Comparison of ENCODE assay signal across 23 cellular contexts in genomic region chr13:98187155-98187726, GRCh38. TPM values are rescaled to one million over a fixed set of nuclear protein-coding genes. Genes with fewer than 3 reads are reported as not detected.
DNase-seq lines count a peak whose midpoint lies in the region; ATAC-seq and TF ChIP-seq lines count a peak whose summit lies in the region.
"Had no signal": no experiment of that assay in that cellular context is flagged by ENCODE, and none has a peak within 500 bp of the region (broad histone marks: within the 10 kb centered on the region; RNA-seq: fewer than 3 reads in every experiment).

No MANE protein-coding gene starts in this region.

- H3K36me3 ChIP-seq in ectodermal cell (ENCODE audit: control insufficient read depth, insufficient read depth, low read length) (no peaks in the 10 kb centered on the region), sigmoid colon (no peaks in the 10 kb centered on the region), H7 (replicated peaks; ENCODE audit: control insufficient read depth, insufficient read depth, low read length) (no peaks in the 10 kb centered on the region)

- DNase-seq in NCI-H345 (lab: John Stamatoyannopoulos, UW) (peak; percentile 11), NCI-H345 treated with DMSO at 0.1 percent for 48 hours (lab: John Stamatoyannopoulos, UW; ENCODE audit: unreplicated experiment) (no peak), NCI-H510A treated with DMSO at 0.1 percent for 48 hours (lab: John Stamatoyannopoulos, UW) (peak; percentile 43), sigmoid colon (no peak), NAMALWA (ENCODE audit: low spot score) (no peak), H7 (no peak)
- DNase-seq: CD4-positive, alpha-beta T cell; central memory CD4-positive, alpha-beta T cell; DND-41; foreskin fibroblast; Karpas-422; left colon; NCI-H1694; NK-92 treated with Interleukin-12 subunit alpha and Interleukin-12 subunit beta, amount 100 ng/mL, for 24 hours; stimulated activated naive CD8-positive, alpha-beta T cell treated with anti-CD3 and anti-CD28 coated beads, Interleukin-15, Interleukin-2, amounts not matched to agents 100 U/mL and 50 U/mL, for 24 hours; T-helper 1 cell had no signal

- no peak overlapping the region for H3K4me3 ChIP-seq in ectodermal cell (ENCODE audit: insufficient read depth, low read depth, low read length)
- H3K4me3 ChIP-seq in sigmoid colon, result no peak overlapping the region
- no peak overlapping the region for H3K4me3 ChIP-seq in H7 (ENCODE audit: insufficient read depth, low read depth, low read length)
- H3K4me3 ChIP-seq: A549 had no signal

- WGBS in ectodermal cell, 2 experiments, result 90 to 97% methylated on average over 3 of the region's 3 CpGs
- WGBS in sigmoid colon, 2 donors, result 67 to 81% methylated on average over 3 of the region's 3 CpGs

- no peak for TF ChIP-seq CTCF in sigmoid colon (IDR thresholded peaks at IDR 0.05)

- no peaks in the 10 kb centered on the region for H3K9me3 ChIP-seq in ectodermal cell (ENCODE audit: control insufficient read depth, low read length)
- H3K9me3 ChIP-seq in sigmoid colon, result no peaks in the 10 kb centered on the region
- H3K9me3 ChIP-seq: A549 had no signal

- TF ChIP-seq EP300 in sigmoid colon (IDR thresholded peaks at IDR 0.05), result no peak

- H3K27ac ChIP-seq in ectodermal cell (ENCODE audit: insufficient read depth, low read depth, low read length, poor library complexity, severe bottlenecking) (peak overlapping the region; percentile 29), sigmoid colon (peak overlapping the region in 3 of 4 donors; percentile 44 to 74 (median 69))
- H3K27ac ChIP-seq: A549, RWPE1 had no signal

- H3K27me3 ChIP-seq in ectodermal cell (ENCODE audit: control insufficient read depth, insufficient read depth, low read length, poor library complexity, severe bottlenecking), result no peaks in the 10 kb centered on the region
- H3K27me3 ChIP-seq in sigmoid colon, result no peaks in the 10 kb centered on the region
- no peaks in the 10 kb centered on the region for H3K27me3 ChIP-seq in H7 (ENCODE audit: control insufficient read depth, insufficient read depth, low read length)

- no peaks in the 10 kb centered on the region for H3K4me1 ChIP-seq in ectodermal cell (ENCODE audit: control insufficient read depth, insufficient read depth, low read length)
- peaks cover 0 to 63% (median 38%) of the 10 kb centered on the region in 4 donors for H3K4me1 ChIP-seq in sigmoid colon

- TF ChIP-seq POLR2A in sigmoid colon (IDR thresholded peaks at IDR 0.05), result no peak

- intact Hi-C loops in sigmoid colon (cut with DNase I), result loop anchor here (5.0 kb wide), 1 partner anchor 40 kb away; no protein-coding TSS in a partner anchor

- no peak for ATAC-seq in HG03108 (IDR thresholded peaks at IDR 0.05; ENCODE audit: unreplicated experiment)
- ATAC-seq: A549; activated CD4-positive, CD25-positive, alpha-beta regulatory T cell treated with anti-CD3 and anti-CD28 coated beads, Interleukin-2, amount 50 U/mL, for 24 hours; left colon; stimulated activated naive CD8-positive, alpha-beta T cell treated with anti-CD3 and anti-CD28 coated beads, Interleukin-15, Interleukin-2, amounts not matched to agents 100 U/mL and 50 U/mL, for 24 hours had no signal

RNA-seq across cellular contexts. Expression of gene RNF113B, which starts 10.2 kb away (rescaled TPM):
- polyA plus RNA-seq in ectodermal cell (2013, experiment 1 of 4), result not detected
- polyA plus RNA-seq in ectodermal cell (2013, experiment 2 of 4), result not detected
- polyA plus RNA-seq in ectodermal cell (2013, experiment 3 of 4), result not detected
- not detected for polyA plus RNA-seq in ectodermal cell (2013, experiment 4 of 4)
- not detected for total RNA-seq in sigmoid colon
- not detected for polyA plus RNA-seq in sigmoid colon
- not detected in 2 replicates for total RNA-seq in H7 (2014; rRNA removed; shearing (Covaris generic))
- total RNA-seq: CD4-positive, alpha-beta T cell; left colon; posterior vena cava had no signal
- polyA plus RNA-seq: A549, adipose tissue had no signal

RNA-seq across cellular contexts. Expression of gene FARP1, which starts 44.3 kb away (rescaled TPM):
- 127 TPM for polyA plus RNA-seq in ectodermal cell (2013, experiment 1 of 4)
- 141 TPM for polyA plus RNA-seq in ectodermal cell (2013, experiment 2 of 4)
- 100.0 TPM for polyA plus RNA-seq in ectodermal cell (2013, experiment 3 of 4)
- 86.1 TPM for polyA plus RNA-seq in ectodermal cell (2013, experiment 4 of 4)
- total RNA-seq in sigmoid colon, result 10 to 100 TPM; 32.9 to 96.4 (median 47.5) TPM
- polyA plus RNA-seq in sigmoid colon, result 10 to 100 TPM in 1 of 3 donors, 1 to 10 TPM in 2; 6.9 to 18.0 (median 7.8) TPM
- total RNA-seq in H7 (2014; rRNA removed; shearing (Covaris generic)), result 25.8 and 26.1 TPM in 2 replicates

Comparison
In these comparisons a context has a peak if more than half of its experiments do, and no peak if none do; other contexts are left out.
1. DNase-seq: peak in NCI-H345 (single experiment) and NCI-H510A treated with DMSO at 0.1 percent for 48 hours (single experiment); none in NCI-H345 treated with DMSO at 0.1 percent for 48 hours (single experiment), sigmoid colon (single experiment), NAMALWA (single experiment) and H7 (single experiment).